In the genomic region with DNA sequence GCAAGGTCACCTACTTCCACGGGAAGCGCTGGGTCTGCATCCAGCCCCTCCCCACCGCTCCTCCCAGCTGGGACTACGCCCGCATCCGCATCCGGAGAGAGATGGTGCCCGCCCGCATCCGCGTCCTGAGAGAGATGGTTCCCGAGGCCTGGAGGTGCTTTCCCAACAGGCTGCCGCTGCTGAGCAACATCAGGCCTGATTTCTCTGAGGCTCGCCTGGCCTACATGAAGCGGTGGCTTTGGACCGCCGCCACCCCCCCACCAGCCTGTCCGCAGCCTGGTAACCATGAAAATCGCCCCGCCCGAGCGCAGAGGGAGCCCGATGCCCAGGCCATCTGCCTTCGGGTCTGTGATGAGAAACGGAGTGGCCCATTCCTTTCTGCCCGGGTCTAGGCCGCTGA, we compare ENCODE assay signal across 2 cellular contexts.
TF ChIP-seq lines count a peak whose summit lies in the region.

No MANE protein-coding gene starts in this region.

TF ChIP-seq in SK-N-SH, 30 proteins besides CTCF, POLR2A, EP300 and RAD21 (continued from another document):
- TF ChIP-seq, protein P1, sequence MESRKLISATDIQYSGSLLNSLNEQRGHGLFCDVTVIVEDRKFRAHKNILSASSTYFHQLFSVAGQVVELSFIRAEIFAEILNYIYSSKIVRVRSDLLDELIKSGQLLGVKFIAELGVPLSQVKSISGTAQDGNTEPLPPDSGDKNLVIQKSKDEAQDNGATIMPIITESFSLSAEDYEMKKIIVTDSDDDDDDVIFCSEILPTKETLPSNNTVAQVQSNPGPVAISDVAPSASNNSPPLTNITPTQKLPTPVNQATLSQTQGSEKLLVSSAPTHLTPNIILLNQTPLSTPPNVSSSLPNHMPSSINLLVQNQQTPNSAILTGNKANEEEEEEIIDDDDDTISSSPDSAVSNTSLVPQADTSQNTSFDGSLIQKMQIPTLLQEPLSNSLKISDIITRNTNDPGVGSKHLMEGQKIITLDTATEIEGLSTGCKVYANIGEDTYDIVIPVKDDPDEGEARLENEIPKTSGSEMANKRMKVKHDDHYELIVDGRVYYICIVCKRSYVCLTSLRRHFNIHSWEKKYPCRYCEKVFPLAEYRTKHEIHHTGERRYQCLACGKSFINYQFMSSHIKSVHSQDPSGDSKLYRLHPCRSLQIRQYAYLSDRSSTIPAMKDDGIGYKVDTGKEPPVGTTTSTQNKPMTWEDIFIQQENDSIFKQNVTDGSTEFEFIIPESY (IDR thresholded peaks at IDR 0.05; ENCODE audit: borderline replicate concordance, low read depth) = no peak
- TF ChIP-seq FOXJ3 (CRISPR knock-in tag; IDR thresholded peaks at IDR 0.05) (no peak), TCF12 (IDR thresholded peaks at IDR 0.05) (no peak), MXI1 (IDR thresholded peaks at IDR 0.05; ENCODE audit: low read depth, low read length) (no peak), FOSL2 (IDR thresholded peaks at IDR 0.05; ENCODE audit: borderline replicate concordance, low read depth) (no peak), JUND (IDR thresholded peaks at IDR 0.05) (no peak), SMC3 (IDR thresholded peaks at IDR 0.05; ENCODE audit: low read depth, low read length) (no peak), RCOR1 (IDR thresholded peaks at IDR 0.05; ENCODE audit: low read length) (no peak), SIN3A (IDR thresholded peaks at IDR 0.05; ENCODE audit: borderline replicate concordance, low read depth, low read length) (no peak)
- TF ChIP-seq, protein P2, sequence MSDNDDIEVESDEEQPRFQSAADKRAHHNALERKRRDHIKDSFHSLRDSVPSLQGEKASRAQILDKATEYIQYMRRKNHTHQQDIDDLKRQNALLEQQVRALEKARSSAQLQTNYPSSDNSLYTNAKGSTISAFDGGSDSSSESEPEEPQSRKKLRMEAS (IDR thresholded peaks at IDR 0.05; ENCODE audit: low read depth) = no peak
- TF ChIP-seq, protein P3, sequence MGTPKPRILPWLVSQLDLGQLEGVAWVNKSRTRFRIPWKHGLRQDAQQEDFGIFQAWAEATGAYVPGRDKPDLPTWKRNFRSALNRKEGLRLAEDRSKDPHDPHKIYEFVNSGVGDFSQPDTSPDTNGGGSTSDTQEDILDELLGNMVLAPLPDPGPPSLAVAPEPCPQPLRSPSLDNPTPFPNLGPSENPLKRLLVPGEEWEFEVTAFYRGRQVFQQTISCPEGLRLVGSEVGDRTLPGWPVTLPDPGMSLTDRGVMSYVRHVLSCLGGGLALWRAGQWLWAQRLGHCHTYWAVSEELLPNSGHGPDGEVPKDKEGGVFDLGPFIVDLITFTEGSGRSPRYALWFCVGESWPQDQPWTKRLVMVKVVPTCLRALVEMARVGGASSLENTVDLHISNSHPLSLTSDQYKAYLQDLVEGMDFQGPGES (IDR thresholded peaks at IDR 0.05; ENCODE audit: low read depth, low read length) = no peak
- TF ChIP-seq, protein P4, sequence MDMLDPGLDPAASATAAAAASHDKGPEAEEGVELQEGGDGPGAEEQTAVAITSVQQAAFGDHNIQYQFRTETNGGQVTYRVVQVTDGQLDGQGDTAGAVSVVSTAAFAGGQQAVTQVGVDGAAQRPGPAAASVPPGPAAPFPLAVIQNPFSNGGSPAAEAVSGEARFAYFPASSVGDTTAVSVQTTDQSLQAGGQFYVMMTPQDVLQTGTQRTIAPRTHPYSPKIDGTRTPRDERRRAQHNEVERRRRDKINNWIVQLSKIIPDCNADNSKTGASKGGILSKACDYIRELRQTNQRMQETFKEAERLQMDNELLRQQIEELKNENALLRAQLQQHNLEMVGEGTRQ (IDR thresholded peaks at IDR 0.05; ENCODE audit: borderline replicate concordance, low read depth, low read length) = no peak

TF ChIP-seq in SK-N-SH treated with all-trans-retinoic acid at 6 μM for 48 hours, 23 proteins besides CTCF, POLR2A, EP300 and RAD21 (continued from another document):
- TF ChIP-seq, protein P5, sequence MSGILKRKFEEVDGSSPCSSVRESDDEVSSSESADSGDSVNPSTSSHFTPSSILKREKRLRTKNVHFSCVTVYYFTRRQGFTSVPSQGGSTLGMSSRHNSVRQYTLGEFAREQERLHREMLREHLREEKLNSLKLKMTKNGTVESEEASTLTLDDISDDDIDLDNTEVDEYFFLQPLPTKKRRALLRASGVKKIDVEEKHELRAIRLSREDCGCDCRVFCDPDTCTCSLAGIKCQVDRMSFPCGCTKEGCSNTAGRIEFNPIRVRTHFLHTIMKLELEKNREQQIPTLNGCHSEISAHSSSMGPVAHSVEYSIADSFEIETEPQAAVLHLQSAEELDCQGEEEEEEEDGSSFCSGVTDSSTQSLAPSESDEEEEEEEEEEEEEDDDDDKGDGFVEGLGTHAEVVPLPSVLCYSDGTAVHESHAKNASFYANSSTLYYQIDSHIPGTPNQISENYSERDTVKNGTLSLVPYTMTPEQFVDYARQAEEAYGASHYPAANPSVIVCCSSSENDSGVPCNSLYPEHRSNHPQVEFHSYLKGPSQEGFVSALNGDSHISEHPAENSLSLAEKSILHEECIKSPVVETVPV (CRISPR knock-in tag; IDR thresholded peaks at IDR 0.05) = no peak
- TF ChIP-seq BACH2 (CRISPR knock-in tag; IDR thresholded peaks at IDR 0.05; ENCODE audit: borderline replicate concordance) (no peak), TOX (CRISPR knock-in tag; IDR thresholded peaks at IDR 0.05; ENCODE audit: borderline replicate concordance) (no peak), ARNTL (CRISPR knock-in tag; IDR thresholded peaks at IDR 0.05; ENCODE audit: borderline replicate concordance, low read depth) (no peak), OSR1 (CRISPR knock-in tag; IDR thresholded peaks at IDR 0.05) (no peak), GLIS3 (CRISPR knock-in tag; IDR thresholded peaks at IDR 0.05) (no peak), ISL1 (CRISPR knock-in tag; IDR thresholded peaks at IDR 0.05) (no peak), TCF4 (CRISPR knock-in tag; IDR thresholded peaks at IDR 0.05; ENCODE audit: borderline replicate concordance) (no peak), SNAI2 (CRISPR knock-in tag; IDR thresholded peaks at IDR 0.05) (no peak), ZNF8 (CRISPR knock-in tag; IDR thresholded peaks at IDR 0.05) (no peak), CSDC2 (CRISPR knock-in tag; IDR thresholded peaks at IDR 0.05) (no peak), ZFP3 (CRISPR knock-in tag; IDR thresholded peaks at IDR 0.05) (no peak)
- TF ChIP-seq, protein P6, sequence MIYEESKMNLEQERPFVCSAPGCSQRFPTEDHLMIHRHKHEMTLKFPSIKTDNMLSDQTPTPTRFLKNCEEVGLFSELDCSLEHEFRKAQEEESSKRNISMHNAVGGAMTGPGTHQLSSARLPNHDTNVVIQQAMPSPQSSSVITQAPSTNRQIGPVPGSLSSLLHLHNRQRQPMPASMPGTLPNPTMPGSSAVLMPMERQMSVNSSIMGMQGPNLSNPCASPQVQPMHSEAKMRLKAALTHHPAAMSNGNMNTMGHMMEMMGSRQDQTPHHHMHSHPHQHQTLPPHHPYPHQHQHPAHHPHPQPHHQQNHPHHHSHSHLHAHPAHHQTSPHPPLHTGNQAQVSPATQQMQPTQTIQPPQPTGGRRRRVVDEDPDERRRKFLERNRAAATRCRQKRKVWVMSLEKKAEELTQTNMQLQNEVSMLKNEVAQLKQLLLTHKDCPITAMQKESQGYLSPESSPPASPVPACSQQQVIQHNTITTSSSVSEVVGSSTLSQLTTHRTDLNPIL (CRISPR knock-in tag; IDR thresholded peaks at IDR 0.05; ENCODE audit: low read depth) = no peak
